ENCODE assay signal across 9 cellular contexts in the genomic region with DNA sequence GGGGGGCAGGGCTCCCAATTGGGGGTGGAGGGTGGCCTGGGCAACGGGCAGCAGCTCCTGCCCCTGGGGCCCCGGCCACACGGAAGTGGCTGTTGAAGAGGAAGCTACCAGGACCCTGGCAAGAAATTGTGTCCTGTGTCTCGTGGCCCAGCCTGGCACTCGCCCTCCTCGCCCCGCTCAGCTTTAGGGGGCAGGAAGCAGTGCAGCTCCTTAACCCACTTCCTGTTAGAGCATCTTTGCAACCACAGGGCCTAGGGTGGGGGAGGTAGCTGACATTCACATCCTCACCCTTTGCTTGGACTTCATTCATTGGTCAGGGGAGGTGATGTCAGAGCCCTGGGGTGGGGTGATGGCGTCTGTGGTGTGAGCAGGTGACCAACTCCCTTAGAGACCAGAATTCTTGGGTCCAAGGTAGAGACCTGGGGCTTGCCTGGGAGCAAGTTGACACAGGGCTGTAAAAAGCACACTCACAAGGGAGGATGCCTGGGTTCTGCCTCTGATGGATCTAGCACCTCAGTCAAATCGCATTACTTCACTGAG. TPM values are rescaled to one million over a fixed set of nuclear protein-coding genes. Genes with fewer than 3 reads are reported as not detected.
DNase-seq lines count a peak whose midpoint lies in the region; ATAC-seq and TF ChIP-seq lines count a peak whose summit lies in the region.
"Had no signal": no experiment of that assay in that cellular context is flagged by ENCODE, and none has a peak within 500 bp of the region (broad histone marks: within the 10 kb centered on the region; RNA-seq: fewer than 3 reads in every experiment).

A gene with protein sequence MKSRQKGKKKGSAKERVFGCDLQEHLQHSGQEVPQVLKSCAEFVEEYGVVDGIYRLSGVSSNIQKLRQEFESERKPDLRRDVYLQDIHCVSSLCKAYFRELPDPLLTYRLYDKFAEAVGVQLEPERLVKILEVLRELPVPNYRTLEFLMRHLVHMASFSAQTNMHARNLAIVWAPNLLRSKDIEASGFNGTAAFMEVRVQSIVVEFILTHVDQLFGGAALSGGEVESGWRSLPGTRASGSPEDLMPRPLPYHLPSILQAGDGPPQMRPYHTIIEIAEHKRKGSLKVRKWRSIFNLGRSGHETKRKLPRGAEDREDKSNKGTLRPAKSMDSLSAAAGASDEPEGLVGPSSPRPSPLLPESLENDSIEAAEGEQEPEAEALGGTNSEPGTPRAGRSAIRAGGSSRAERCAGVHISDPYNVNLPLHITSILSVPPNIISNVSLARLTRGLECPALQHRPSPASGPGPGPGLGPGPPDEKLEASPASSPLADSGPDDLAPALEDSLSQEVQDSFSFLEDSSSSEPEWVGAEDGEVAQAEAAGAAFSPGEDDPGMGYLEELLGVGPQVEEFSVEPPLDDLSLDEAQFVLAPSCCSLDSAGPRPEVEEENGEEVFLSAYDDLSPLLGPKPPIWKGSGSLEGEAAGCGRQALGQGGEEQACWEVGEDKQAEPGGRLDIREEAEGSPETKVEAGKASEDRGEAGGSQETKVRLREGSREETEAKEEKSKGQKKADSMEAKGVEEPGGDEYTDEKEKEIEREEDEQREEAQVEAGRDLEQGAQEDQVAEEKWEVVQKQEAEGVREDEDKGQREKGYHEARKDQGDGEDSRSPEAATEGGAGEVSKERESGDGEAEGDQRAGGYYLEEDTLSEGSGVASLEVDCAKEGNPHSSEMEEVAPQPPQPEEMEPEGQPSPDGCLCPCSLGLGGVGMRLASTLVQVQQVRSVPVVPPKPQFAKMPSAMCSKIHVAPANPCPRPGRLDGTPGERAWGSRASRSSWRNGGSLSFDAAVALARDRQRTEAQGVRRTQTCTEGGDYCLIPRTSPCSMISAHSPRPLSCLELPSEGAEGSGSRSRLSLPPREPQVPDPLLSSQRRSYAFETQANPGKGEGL (minus strand): TSS at position 161 of the 540 bp plus-strand sequence. CDS start 267 bp downstream, outside the sequence.

- peak; percentile 81 for DNase-seq in Ammon's horn (ENCODE audit: low spot score)
- DNase-seq in activated CD4-positive, alpha-beta memory T cell treated with anti-CD3 and anti-CD28 coated beads for 36 hours = peak; percentile 95
- peak; percentile 97 for DNase-seq in spleen
- DNase-seq in NCI-H69 (lab: John Stamatoyannopoulos, UW) = no peak
- no peak for DNase-seq in Caco-2

- H3K4me3 Mint-ChIP-seq in IgD-negative memory B cell (peak within 1 kb of the TSS; percentile 97 to 98 (median 98)), Caco-2 (ENCODE audit: unreplicated experiment) (no peak within 1 kb of the TSS)
- peak within 1 kb of the TSS; percentile 97 for H3K4me3 Mint-ChIP-seq in activated CD4-positive, alpha-beta memory T cell treated with anti-CD3 and anti-CD28 coated beads for 36 hours

- POLR2A ChIA-PET in activated CD4-positive, alpha-beta memory T cell treated with anti-CD3 and anti-CD28 coated beads for 36 hours (lab: Charles Lee) = interaction anchor here (0.7 to 3.9 kb wide), 17 partner anchors 9 to 96 kb away, joined by 3 to 39 read pairs (median 4); a partner anchor contains a TSS
- POLR2A ChIA-PET in Caco-2 (lab: Charles Lee) = interaction anchor here (0.6 kb wide), 1 partner anchor 299 kb away, joined by 3 read pairs; no protein-coding TSS in a partner anchor

- H3K27me3 Mint-ChIP-seq in IgD-negative memory B cell (no peaks in the 10 kb centered on the region), Caco-2 (ENCODE audit: insufficient read depth, unreplicated experiment) (no peaks in the 10 kb centered on the region)
- no peaks in the 10 kb centered on the region for H3K27me3 Mint-ChIP-seq in activated CD4-positive, alpha-beta memory T cell treated with anti-CD3 and anti-CD28 coated beads for 36 hours

- CTCF ChIA-PET in activated CD4-positive, alpha-beta memory T cell treated with anti-CD3 and anti-CD28 coated beads for 36 hours (lab: Charles Lee) = interaction anchor here (0.8 to 7.3 kb wide), 19 partner anchors 9 to 292 kb away, joined by 3 to 120 read pairs (median 4); a partner anchor contains a TSS
- CTCF ChIA-PET in Caco-2 (lab: Charles Lee) = interaction anchor here (0.6 to 3.4 kb wide), 2 partner anchors 28 to 32 kb away, joined by 3 to 32 read pairs; a partner anchor contains a TSS

- 11 to 42% (median 16%) methylated on average over 6 to 9 of the region's 9 CpGs for WGBS in spleen, 5 donors

- peak within 1 kb of the TSS; percentile 97 to 100 (median 98) for H3K27ac Mint-ChIP-seq in IgD-negative memory B cell
- peak within 1 kb of the TSS; percentile 99 for H3K27ac Mint-ChIP-seq in activated CD4-positive, alpha-beta memory T cell treated with anti-CD3 and anti-CD28 coated beads for 36 hours
- H3K27ac Mint-ChIP-seq in Caco-2 (ENCODE audit: unreplicated experiment) = no peak within 1 kb of the TSS

- H3K36me3 Mint-ChIP-seq in IgD-negative memory B cell = peaks cover 5% of the 10 kb centered on the region
- peaks cover 27% of the 10 kb centered on the region for H3K36me3 Mint-ChIP-seq in activated CD4-positive, alpha-beta memory T cell treated with anti-CD3 and anti-CD28 coated beads for 36 hours
- peaks cover 4% of the 10 kb centered on the region for H3K36me3 Mint-ChIP-seq in Caco-2 (ENCODE audit: insufficient read depth, unreplicated experiment)

- BruUV-seq in Caco-2 (replicated peaks; lab: Mats Ljungman, UMichigan) = no TSS peak

- H3K4me1 ChIP-seq in spleen = peaks cover 16 to 70% (median 60%) of the 10 kb centered on the region in 6 donors
- H3K4me1 ChIP-seq in Caco-2 = no peaks in the 10 kb centered on the region

- H3K27ac ChIP-seq in spleen = peak within 1 kb of the TSS; percentile 73 to 99 (median 96)

- H3K9me3 ChIP-seq in spleen = no peaks in the 10 kb centered on the region
- H3K9me3 ChIP-seq in Caco-2 = no peaks in the 10 kb centered on the region

- peak; percentile 74 for ATAC-seq in GM19468 (IDR thresholded peaks at IDR 0.05; ENCODE audit: extremely low read depth, unreplicated experiment)
- ATAC-seq in esophagus mucosa = peak; percentile 18

- H3K4me3 ChIP-seq in spleen (peak within 1 kb of the TSS; percentile 43 to 96 (median 79)), Caco-2 (ENCODE audit: low read depth, low read length) (no peak within 1 kb of the TSS)

- H3K9me3 Mint-ChIP-seq in IgD-negative memory B cell (no peaks in the 10 kb centered on the region), Caco-2 (ENCODE audit: unreplicated experiment) (no peaks in the 10 kb centered on the region)
- H3K9me3 Mint-ChIP-seq in activated CD4-positive, alpha-beta memory T cell treated with anti-CD3 and anti-CD28 coated beads for 36 hours = peaks cover 2% of the 10 kb centered on the region

- TF ChIP-seq CTCF in spleen (IDR thresholded peaks at IDR 0.05 in 8 of 11, conservative IDR thresholded peaks at IDR 0.05 in 3 of 11) (peak in 1 of 11 experiments; percentile 25), Caco-2 (IDR thresholded peaks at IDR 0.05; ENCODE audit: insufficient read depth in 1 of 2, low read depth in 1 of 2, low read length in 1 of 2, severe bottlenecking in 1 of 2, unreplicated experiment in 1 of 2) (no peak)

- H3K4me1 Mint-ChIP-seq in IgD-negative memory B cell = peaks cover 24 to 36% (median 34%) of the 10 kb centered on the region in 3 donors
- H3K4me1 Mint-ChIP-seq in activated CD4-positive, alpha-beta memory T cell treated with anti-CD3 and anti-CD28 coated beads for 36 hours (ENCODE audit: low read depth) = peaks cover 43% of the 10 kb centered on the region
- H3K4me1 Mint-ChIP-seq in Caco-2 (ENCODE audit: low read depth, unreplicated experiment) = peaks cover 9% of the 10 kb centered on the region

- H3K36me3 ChIP-seq in spleen (peaks cover 0 to 26% (median 0%) of the 10 kb centered on the region in 6 donors), Caco-2 (ENCODE audit: control insufficient read depth, insufficient read depth, low read length) (no peaks in the 10 kb centered on the region)

- intact Hi-C loops in activated CD4-positive, alpha-beta memory T cell treated with anti-CD3 and anti-CD28 coated beads for 36 hours (cut with micrococcal nuclease) = loop anchor here (1.0 to 5.0 kb wide), 6 partner anchors 22 to 98 kb away; a partner anchor contains a TSS
- intact Hi-C loops in spleen (cut with DNase I; ENCODE audit: low total_unique reads) = no loop called here
- intact Hi-C loops in Caco-2 (cut with micrococcal nuclease; ENCODE audit: unreplicated experiment) = no loop called here

- TF ChIP-seq POLR2A in spleen (IDR thresholded peaks at IDR 0.05) = peak in 2 of 3 donors; percentile 27 to 29

- H3K27me3 ChIP-seq in spleen (replicated peaks in 1 of 7) = no peaks in the 10 kb centered on the region
- H3K27me3 ChIP-seq in Caco-2 (replicated peaks; ENCODE audit: control insufficient read depth, insufficient read depth, low read length) = no peaks in the 10 kb centered on the region

RNA-seq across cellular contexts. Expression of the gene that starts here (rescaled TPM):
- polyA plus RNA-seq in IgD-negative memory B cell (138 TPM), spleen (10 to 100 TPM; 28.8 to 81.5 (median 31.1) TPM)
- 100 to 1,000 TPM; 171 to 178 TPM for total RNA-seq in activated CD4-positive, alpha-beta memory T cell treated with anti-CD3 and anti-CD28 coated beads for 36 hours
- total RNA-seq in esophagus mucosa (6.0 TPM), spleen (100 to 1,000 TPM; 103 to 145 (median 129) TPM), Caco-2 (2022) (not detected in 2 replicates)
- polyA plus RNA-seq: AG04450 had no signal

Comparison
In these comparisons a context has a peak if more than half of its experiments do, and no peak if none do; other contexts are left out.
1. RNA of the gene that starts here (total RNA-seq): 171 to 178 TPM in activated CD4-positive, alpha-beta memory T cell treated with anti-CD3 and anti-CD28 coated beads for 36 hours and 103 to 145 TPM in spleen; 6.0 TPM in esophagus mucosa (single experiment) and not detected in Caco-2; every median in the first group is over 10 times any median in the second.
2. DNase-seq: peak in Ammon's horn (single experiment), activated CD4-positive, alpha-beta memory T cell treated with anti-CD3 and anti-CD28 coated beads for 36 hours (single experiment) and spleen (single experiment); none in NCI-H69 (single experiment) and Caco-2 (0 of 2).